ENCODE assay signal across 32 cellular contexts in the genomic region with DNA sequence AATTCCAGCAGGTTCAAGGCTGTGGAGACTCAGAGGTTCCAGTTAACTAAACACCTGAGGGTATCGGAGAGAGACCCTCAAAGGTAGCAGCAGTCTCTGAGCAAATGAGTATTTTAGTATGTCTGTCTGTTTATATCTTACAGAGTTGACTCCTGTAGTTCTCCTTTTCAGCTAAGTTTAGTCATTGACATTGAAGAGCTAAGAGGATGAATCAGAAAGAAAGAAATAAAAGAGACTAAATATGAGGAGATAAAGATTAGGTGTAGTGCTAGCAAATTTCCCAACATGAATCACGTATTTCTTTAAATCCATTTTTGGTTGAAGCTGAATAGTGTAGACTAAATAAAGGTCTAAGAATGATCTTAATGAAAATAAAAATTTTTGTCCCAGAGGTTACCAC.
"Had no signal": no experiment of that assay in that cellular context is flagged by ENCODE, and none has a peak within 500 bp of the region (broad histone marks: within the 10 kb centered on the region; RNA-seq: fewer than 3 reads in every experiment).

No MANE protein-coding gene starts in this region.

- H3K27me3 Mint-ChIP-seq: activated CD8-positive, alpha-beta T cell treated with anti-CD3 and anti-CD28 coated beads for 36 hours had no signal

- H3K27ac Mint-ChIP-seq: activated CD4-positive, alpha-beta T cell treated with anti-CD3 and anti-CD28 coated beads, Interleukin-2, amount 10 ng/mL, durations not matched to agents 24 days and 14 days; activated CD8-positive, alpha-beta T cell treated with anti-CD3 and anti-CD28 coated beads for 36 hours; activated naive CD8-positive, alpha-beta T cell treated with anti-CD3 and anti-CD28 coated beads for 36 hours; activated T-cell treated with anti-CD3 and anti-CD28 coated beads, Interleukin-2, amount 50 U/mL, for 72 hours; activated T-helper 17 cell treated with anti-CD3 and anti-CD28 coated beads, Interleukin-2, amount 50 U/mL, for 72 hours; T-helper 1 cell treated with Interleukin-12 subunit alpha and Interleukin-12 subunit beta and Interleukin-4 antibody, amounts not matched to agents 30 μg/mL and 1 μg/mL, for 36 hours; T-helper 2 cell treated with Interferon-gamma antibody and Interleukin-4, amounts not matched to agents 5 μg/mL and 100 μg/mL, for 36 hours had no signal

- H3K4me3 ChIP-seq: ascending aorta, body of pancreas, breast epithelium, PC-9 had no signal

- H3K27ac ChIP-seq: ascending aorta, body of pancreas, breast epithelium, PC-9, RWPE1 had no signal

- H3K27me3 ChIP-seq: ascending aorta, body of pancreas, breast epithelium had no signal

- H3K36me3 ChIP-seq: ascending aorta, breast epithelium had no signal

- H3K9me3 Mint-ChIP-seq: activated CD4-positive, alpha-beta T cell treated with anti-CD3 and anti-CD28 coated beads, Interleukin-2, amount 10 ng/mL, durations not matched to agents 24 days and 14 days; activated CD8-positive, alpha-beta T cell treated with anti-CD3 and anti-CD28 coated beads for 36 hours; activated naive CD8-positive, alpha-beta T cell treated with anti-CD3 and anti-CD28 coated beads for 36 hours; activated T-cell treated with anti-CD3 and anti-CD28 coated beads, Interleukin-2, amount 50 U/mL, for 72 hours; activated T-helper 17 cell treated with anti-CD3 and anti-CD28 coated beads, Interleukin-2, amount 50 U/mL, for 72 hours; T-helper 1 cell treated with Interleukin-12 subunit alpha and Interleukin-12 subunit beta and Interleukin-4 antibody, amounts not matched to agents 30 μg/mL and 1 μg/mL, for 36 hours; T-helper 2 cell treated with Interferon-gamma antibody and Interleukin-4, amounts not matched to agents 5 μg/mL and 100 μg/mL, for 36 hours had no signal

- H3K4me1 ChIP-seq: ascending aorta, body of pancreas, breast epithelium had no signal

- DNase-seq: activated CD4-positive, alpha-beta T cell treated with anti-CD3 and anti-CD28 coated beads, Interleukin-2, amount 10 ng/mL, durations not matched to agents 24 days and 14 days; activated CD4-positive, alpha-beta T cell treated with anti-CD3 and anti-CD28 coated beads, Interleukin-2, amount 50 U/mL, for 4 hours; activated CD8-positive, alpha-beta T cell treated with anti-CD3 and anti-CD28 coated beads for 36 hours; activated effector memory CD4-positive, alpha-beta T cell treated with anti-CD3 and anti-CD28 coated beads, Interleukin-2, amount 50 U/mL, for 16 hours; activated naive CD4-positive, alpha-beta T cell; activated naive CD4-positive, alpha-beta T cell treated with anti-CD3 and anti-CD28 coated beads, Interleukin-2, amount 50 U/mL, for 16 hours; activated naive CD8-positive, alpha-beta T cell treated with anti-CD3 and anti-CD28 coated beads for 36 hours; activated T-cell treated with anti-CD3 and anti-CD28 coated beads, Interleukin-2, amount 50 U/mL, for 1 hour; activated T-cell treated with anti-CD3 and anti-CD28 coated beads, Interleukin-2, amount 50 U/mL, for 72 hours; amygdala; body of pancreas; caudate nucleus; cerebellar nuclear complex; Karpas-422; NCI-H1105 treated with DMSO at 0.1 percent for 48 hours; NCI-H1436; NCI-H1694; NCI-H1930; NCI-H2081 treated with DMSO at 0.1 percent for 48 hours; NCI-H345; NCI-H524 treated with DMSO at 0.1 percent for 48 hours; NCI-H748 treated with DMSO at 0.1 percent for 48 hours; NK-92 treated with Interleukin-12 subunit alpha and Interleukin-12 subunit beta, amount 100 ng/mL, for 24 hours; PC-9; SIG-M5 had no signal

- H3K9me3 ChIP-seq: ascending aorta, body of pancreas, breast epithelium had no signal

- ATAC-seq: activated CD8-positive, alpha-beta T cell treated with anti-CD3 and anti-CD28 coated beads for 36 hours; activated T-cell treated with anti-CD3 and anti-CD28 coated beads, Interleukin-2, amount 50 U/mL, for 72 hours; activated T-helper 17 cell treated with anti-CD3 and anti-CD28 coated beads, Interleukin-2, amount 50 U/mL, for 72 hours; body of pancreas; Right ventricle myocardium inferior had no signal

- H3K36me3 Mint-ChIP-seq: activated naive CD8-positive, alpha-beta T cell treated with anti-CD3 and anti-CD28 coated beads for 36 hours had no signal

- H3K4me1 Mint-ChIP-seq: activated CD4-positive, alpha-beta T cell treated with anti-CD3 and anti-CD28 coated beads, Interleukin-2, amount 10 ng/mL, durations not matched to agents 24 days and 14 days; activated naive CD8-positive, alpha-beta T cell treated with anti-CD3 and anti-CD28 coated beads for 36 hours; activated T-helper 17 cell treated with anti-CD3 and anti-CD28 coated beads, Interleukin-2, amount 50 U/mL, for 72 hours had no signal

- H3K4me3 Mint-ChIP-seq: activated CD4-positive, alpha-beta T cell treated with anti-CD3 and anti-CD28 coated beads, Interleukin-2, amount 10 ng/mL, durations not matched to agents 24 days and 14 days; activated CD8-positive, alpha-beta T cell treated with anti-CD3 and anti-CD28 coated beads for 36 hours; activated naive CD8-positive, alpha-beta T cell treated with anti-CD3 and anti-CD28 coated beads for 36 hours; activated T-cell treated with anti-CD3 and anti-CD28 coated beads, Interleukin-2, amount 50 U/mL, for 72 hours; activated T-helper 17 cell treated with anti-CD3 and anti-CD28 coated beads, Interleukin-2, amount 50 U/mL, for 72 hours; T-helper 1 cell treated with Interleukin-12 subunit alpha and Interleukin-12 subunit beta and Interleukin-4 antibody, amounts not matched to agents 30 μg/mL and 1 μg/mL, for 36 hours; T-helper 2 cell treated with Interferon-gamma antibody and Interleukin-4, amounts not matched to agents 5 μg/mL and 100 μg/mL, for 36 hours had no signal
